Comparison of ENCODE assay signal across 15 cellular contexts in genomic region chr7:104550362-104550761, GRCh38.
"Had no signal": no experiment of that assay in that cellular context is flagged by ENCODE, and none has a peak within 500 bp of the region (broad histone marks: within the 10 kb centered on the region; RNA-seq: fewer than 3 reads in every experiment).

No MANE protein-coding gene starts in this region.

- H3K9me3 ChIP-seq: breast epithelium, pancreas, sigmoid colon, thoracic aorta had no signal

- FAIRE-seq: pancreas had no signal

- H3K27ac ChIP-seq: breast epithelium, pancreas, sigmoid colon, thoracic aorta had no signal

- DNase-seq: activated CD4-positive, alpha-beta T cell treated with anti-CD3 and anti-CD28 coated beads, Interleukin-2, amount 50 U/mL, for 1 hour; activated CD8-positive, alpha-beta memory T cell treated with anti-CD3 and anti-CD28 coated beads for 24 hours; activated gamma-delta T cell treated with Interleukin-2 at 50 U/mL for 16 hours; activated naive CD8-positive, alpha-beta T cell treated with anti-CD3 and anti-CD28 coated beads for 36 hours; anterior cingulate cortex; cerebellar nuclear complex; effector CD8-positive, alpha-beta T cell; left cardiac atrium; naive thymus-derived CD4-positive, alpha-beta T cell; pancreas; sigmoid colon had no signal

- H3K36me3 ChIP-seq: breast epithelium, pancreas, sigmoid colon, thoracic aorta had no signal

- ATAC-seq: left cardiac atrium; naive thymus-derived CD4-positive, alpha-beta T cell; stimulated activated effector memory CD8-positive, alpha-beta T cell treated with anti-CD3 and anti-CD28 coated beads, Interleukin-12 subunit alpha, Interleukin-12 subunit beta, amount 100 ng/mL, for 72 hours had no signal

- H3K27me3 ChIP-seq: breast epithelium, pancreas, sigmoid colon had no signal

- H3K4me1 ChIP-seq: breast epithelium, pancreas, sigmoid colon had no signal

- H3K4me3 ChIP-seq: breast epithelium, lung, pancreas, sigmoid colon, thoracic aorta had no signal
